In genomic region chr22:43081968-43082367, GRCh38 we compare ENCODE assay signal across 24 cellular contexts. TPM values are rescaled to one million over a fixed set of nuclear protein-coding genes. Genes with fewer than 3 reads are reported as not detected.
"Had no signal": no experiment of that assay in that cellular context is flagged by ENCODE, and none has a peak within 500 bp of the region (broad histone marks: within the 10 kb centered on the region; RNA-seq: fewer than 3 reads in every experiment).

No MANE protein-coding gene starts in this region.

- H3K27ac Mint-ChIP-seq: activated CD4-positive, alpha-beta memory T cell treated with anti-CD3 and anti-CD28 coated beads for 36 hours; activated naive CD8-positive, alpha-beta T cell treated with anti-CD3 and anti-CD28 coated beads, Interleukin-2, amount 50 U/mL, for 24 hours; natural killer cell; stimulated activated effector memory CD8-positive, alpha-beta T cell treated with anti-CD3 and anti-CD28 coated beads, Interleukin-12 subunit alpha, Interleukin-12 subunit beta, amount 100 ng/mL, for 72 hours; stimulated activated naive CD8-positive, alpha-beta T cell treated with anti-CD3 and anti-CD28 coated beads, Interleukin-15, amount 100 ng/mL, for 72 hours had no signal

- DNase-seq: activated CD4-positive, alpha-beta memory T cell treated with anti-CD3 and anti-CD28 coated beads for 36 hours; activated CD4-positive, alpha-beta T cell treated with anti-CD3 and anti-CD28 coated beads for 48 hours; activated gamma-delta T cell; activated naive CD4-positive, alpha-beta T cell treated with anti-CD3 and anti-CD28 coated beads, Interleukin-2, amount 50 U/mL, for 16 hours; activated naive CD8-positive, alpha-beta T cell treated with anti-CD3 and anti-CD28 coated beads, Interleukin-2, amount 50 U/mL, for 24 hours; activated T-cell treated with anti-CD3 and anti-CD28 coated beads for 4 hours; anterior cingulate cortex; body of pancreas; caudate nucleus; dermis blood vessel endothelial cell; effector CD8-positive, alpha-beta T cell; erythroblast; head of caudate nucleus; hypothalamus; midbrain; natural killer cell; pancreas; right cardiac atrium; stimulated activated CD4-positive, alpha-beta T cell treated with anti-CD3 and anti-CD28 coated beads, Interleukin-1b, Interleukin-23, amount 100 ng/mL, for 48 hours; stimulated activated naive CD8-positive, alpha-beta T cell treated with anti-CD3 and anti-CD28 coated beads, Interleukin-15, amount 100 ng/mL, for 72 hours; tibial artery had no signal

- ATAC-seq: activated naive CD8-positive, alpha-beta T cell treated with anti-CD3 and anti-CD28 coated beads, Interleukin-2, amount 50 U/mL, for 24 hours; body of pancreas; natural killer cell; pancreas; right cardiac atrium; stimulated activated effector memory CD8-positive, alpha-beta T cell treated with anti-CD3 and anti-CD28 coated beads, Interleukin-12 subunit alpha, Interleukin-12 subunit beta, amount 100 ng/mL, for 72 hours; stimulated activated naive CD8-positive, alpha-beta T cell treated with anti-CD3 and anti-CD28 coated beads, Interleukin-15, amount 100 ng/mL, for 72 hours had no signal

- H3K27ac ChIP-seq: body of pancreas, pancreas, skin epidermis, tibial artery had no signal

- H3K9me3 Mint-ChIP-seq: activated CD4-positive, alpha-beta memory T cell treated with anti-CD3 and anti-CD28 coated beads for 36 hours; activated naive CD8-positive, alpha-beta T cell treated with anti-CD3 and anti-CD28 coated beads, Interleukin-2, amount 50 U/mL, for 24 hours; stimulated activated effector memory CD8-positive, alpha-beta T cell treated with anti-CD3 and anti-CD28 coated beads, Interleukin-12 subunit alpha, Interleukin-12 subunit beta, amount 100 ng/mL, for 72 hours; stimulated activated naive CD8-positive, alpha-beta T cell treated with anti-CD3 and anti-CD28 coated beads, Interleukin-15, amount 100 ng/mL, for 72 hours had no signal

- H3K27me3 ChIP-seq: body of pancreas, pancreas, tibial artery had no signal

- H3K36me3 ChIP-seq: pancreas had no signal

- H3K27me3 Mint-ChIP-seq: activated CD4-positive, alpha-beta memory T cell treated with anti-CD3 and anti-CD28 coated beads for 36 hours; activated naive CD8-positive, alpha-beta T cell treated with anti-CD3 and anti-CD28 coated beads, Interleukin-2, amount 50 U/mL, for 24 hours; stimulated activated naive CD8-positive, alpha-beta T cell treated with anti-CD3 and anti-CD28 coated beads, Interleukin-15, amount 100 ng/mL, for 72 hours had no signal

- H3K4me3 Mint-ChIP-seq: activated CD4-positive, alpha-beta memory T cell treated with anti-CD3 and anti-CD28 coated beads for 36 hours; activated naive CD8-positive, alpha-beta T cell treated with anti-CD3 and anti-CD28 coated beads, Interleukin-2, amount 50 U/mL, for 24 hours; natural killer cell; stimulated activated effector memory CD8-positive, alpha-beta T cell treated with anti-CD3 and anti-CD28 coated beads, Interleukin-12 subunit alpha, Interleukin-12 subunit beta, amount 100 ng/mL, for 72 hours; stimulated activated naive CD8-positive, alpha-beta T cell treated with anti-CD3 and anti-CD28 coated beads, Interleukin-15, amount 100 ng/mL, for 72 hours had no signal

- H3K36me3 Mint-ChIP-seq: activated CD4-positive, alpha-beta memory T cell treated with anti-CD3 and anti-CD28 coated beads for 36 hours; natural killer cell; stimulated activated effector memory CD8-positive, alpha-beta T cell treated with anti-CD3 and anti-CD28 coated beads, Interleukin-12 subunit alpha, Interleukin-12 subunit beta, amount 100 ng/mL, for 72 hours had no signal

- H3K9me3 ChIP-seq: body of pancreas, pancreas, tibial artery had no signal

- H3K4me1 ChIP-seq: body of pancreas, pancreas, tibial artery had no signal

- H3K4me3 ChIP-seq: body of pancreas, pancreas, skin epidermis, tibial artery had no signal

RNA-seq across cellular contexts. Expression of gene BIK, which starts 28.6 kb away (rescaled TPM):
- total RNA-seq: frontal cortex had no signal
